Comparison of ENCODE assay signal across 8 cellular contexts in the genomic region with DNA sequence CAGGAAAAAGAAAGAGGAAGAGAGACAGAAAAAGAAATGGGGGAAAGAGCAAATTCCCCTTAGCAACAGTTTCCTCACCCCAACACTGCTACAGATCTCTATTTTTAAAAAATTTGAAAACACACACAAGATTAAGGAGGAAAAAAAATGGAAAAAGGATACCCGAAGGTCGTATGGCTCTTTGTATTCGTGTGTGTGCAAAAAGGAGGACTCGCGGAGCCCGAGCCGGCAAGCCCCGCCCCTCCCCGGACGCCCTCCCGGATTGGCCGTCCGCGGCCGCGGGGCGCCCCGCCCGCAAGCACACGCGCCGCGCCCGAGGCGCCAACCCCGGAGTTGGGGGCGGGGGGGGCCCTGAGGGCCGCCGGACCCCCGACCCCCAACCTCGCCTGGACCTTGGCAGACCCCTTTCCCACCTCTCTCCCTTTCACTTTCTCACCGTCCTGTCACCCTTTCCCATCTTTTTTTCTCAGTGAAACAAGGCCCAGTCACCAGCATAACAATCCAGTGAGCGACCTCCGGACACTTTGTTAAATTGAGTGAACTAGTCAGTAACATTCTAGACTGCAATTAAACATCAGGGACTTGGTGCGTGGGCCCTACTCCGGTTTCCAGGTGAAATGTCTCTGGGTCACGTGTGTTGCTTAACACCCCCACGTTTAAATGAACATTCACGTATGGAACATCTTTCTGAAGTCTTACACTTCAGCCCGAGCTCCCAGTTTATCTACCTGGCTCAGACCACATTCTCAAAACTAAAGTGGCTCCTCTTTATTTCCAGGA. TPM values are rescaled to one million over a fixed set of nuclear protein-coding genes. Genes with fewer than 3 reads are reported as not detected.
DNase-seq lines count a peak whose midpoint lies in the region; ATAC-seq, FAIRE-seq and TF ChIP-seq lines count a peak whose summit lies in the region.

A gene with protein sequence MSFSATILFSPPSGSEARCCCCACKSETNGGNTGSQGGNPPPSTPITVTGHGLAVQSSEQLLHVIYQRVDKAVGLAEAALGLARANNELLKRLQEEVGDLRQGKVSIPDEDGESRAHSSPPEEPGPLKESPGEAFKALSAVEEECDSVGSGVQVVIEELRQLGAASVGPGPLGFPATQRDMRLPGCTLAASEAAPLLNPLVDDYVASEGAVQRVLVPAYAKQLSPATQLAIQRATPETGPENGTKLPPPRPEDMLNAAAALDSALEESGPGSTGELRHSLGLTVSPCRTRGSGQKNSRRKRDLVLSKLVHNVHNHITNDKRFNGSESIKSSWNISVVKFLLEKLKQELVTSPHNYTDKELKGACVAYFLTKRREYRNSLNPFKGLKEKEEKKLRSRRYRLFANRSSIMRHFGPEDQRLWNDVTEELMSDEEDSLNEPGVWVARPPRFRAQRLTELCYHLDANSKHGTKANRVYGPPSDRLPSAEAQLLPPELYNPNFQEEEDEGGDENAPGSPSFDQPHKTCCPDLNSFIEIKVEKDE (minus strand): TSS at position 205 of the 780 bp plus-strand sequence. CDS start 11,120 bp downstream, outside the sequence.

- H3K36me3 ChIP-seq in OCI-LY1 (ENCODE audit: insufficient read depth, low read length) (no peaks in the 10 kb centered on the region), mucosa of descending colon (ENCODE audit: low read depth) (no peaks in the 10 kb centered on the region)

- H3K27ac ChIP-seq in OCI-LY1 (ENCODE audit: low read depth, low read length, poor library complexity, severe bottlenecking): peak within 1 kb of the TSS; percentile 88
- peak within 1 kb of the TSS; percentile 58 for H3K27ac ChIP-seq in epithelial cell of prostate

- H2AFZ ChIP-seq in OCI-LY1 (ENCODE audit: low read length): peak within 1 kb of the TSS; percentile 68

- FAIRE-seq in HTR-8/SVneo (lab: Jason Lieb, UNC): no peak

- peak; percentile 87 for DNase-seq in GM12865 (ENCODE audit: low read depth)
- peak; percentile 64 for DNase-seq in HTR-8/SVneo (ENCODE audit: insufficient read length, low spot score)
- peak; percentile 72 for DNase-seq in activated T-cell treated with anti-CD3 and anti-CD28 coated beads for 1 hour (ENCODE audit: low read depth)
- no peak for DNase-seq in epithelial cell of prostate (ENCODE audit: low read depth, low spot score)
- peak; percentile 89 to 92 (median 90) for DNase-seq in mucosa of descending colon
- DNase-seq in stimulated activated CD8-positive, alpha-beta memory T cell treated with anti-CD3 and anti-CD28 coated beads, Interleukin-4, amount 100 ng/mL, for 1 hour (ENCODE audit: low read depth in 2 of 2, low spot score in 1 of 2): peak; percentile 23 to 59

- no peaks in the 10 kb centered on the region for H3K79me2 ChIP-seq in OCI-LY1 (ENCODE audit: insufficient read depth, low read length)

- peaks cover 9% of the 10 kb centered on the region; the same call in 1 of the 2 replicates for H3F3A ChIP-seq in OCI-LY1 (ENCODE audit: insufficient read depth, low read length)

- H3K4me1 ChIP-seq in OCI-LY1 (ENCODE audit: insufficient read depth, low read length, severe bottlenecking) (peaks cover 46% of the 10 kb centered on the region), mucosa of descending colon (ENCODE audit: low read depth) (peaks cover 7% of the 10 kb centered on the region)

- no peaks in the 10 kb centered on the region for H4K20me1 ChIP-seq in OCI-LY1 (ENCODE audit: insufficient read depth, low read length)

- no peak for TF ChIP-seq CTCF in GM12865 (IDR thresholded peaks at IDR 0.05; ENCODE audit: insufficient read depth, low read depth, low read length, missing control alignments)
- TF ChIP-seq CTCF in OCI-LY1 (IDR thresholded peaks at IDR 0.05; ENCODE audit: low read length): no peak
- no peak for TF ChIP-seq CTCF in mucosa of descending colon (IDR thresholded peaks at IDR 0.05)

- intact Hi-C loops in mucosa of descending colon (cut with DNase I, micrococcal nuclease): no loop called here

- peak within 1 kb of the TSS; percentile 74 for H3K4me3 ChIP-seq in GM12865 (ENCODE audit: low read depth, low read length)
- peak within 1 kb of the TSS; percentile 62 for H3K4me3 ChIP-seq in OCI-LY1 (ENCODE audit: low read depth, low read length, poor library complexity, severe bottlenecking)
- H3K4me3 ChIP-seq in mucosa of descending colon: peak within 1 kb of the TSS; percentile 18

- ATAC-seq in mucosa of descending colon (peak; percentile 72), HG02884 (IDR thresholded peaks at IDR 0.05; ENCODE audit: unreplicated experiment) (no peak)

- H3K9me3 ChIP-seq in OCI-LY1 (ENCODE audit: low read length) (no peaks in the 10 kb centered on the region), mucosa of descending colon (no peaks in the 10 kb centered on the region)

- no peaks in the 10 kb centered on the region for H3K9me2 ChIP-seq in OCI-LY1 (ENCODE audit: low read depth, low read length)

- no peaks in the 10 kb centered on the region for H3K27me3 ChIP-seq in OCI-LY1 (ENCODE audit: insufficient read depth, low read length)

- H3K4me2 ChIP-seq in OCI-LY1 (ENCODE audit: low read length): peak within 1 kb of the TSS; percentile 80

- H3K9ac ChIP-seq in OCI-LY1 (ENCODE audit: low read length): peak within 1 kb of the TSS; percentile 73

RNA-seq across cellular contexts. Expression of the gene that starts here (rescaled TPM):
- 10 to 100 TPM; 11.0 to 16.3 (median 11.8) TPM for total RNA-seq in mucosa of descending colon

Comparison
In these comparisons a context has a peak if more than half of its experiments do, and no peak if none do; other contexts are left out.
1. H3K4me3 ChIP-seq: peak in every context shown above with its lines; median percentile 74 in GM12865; 62 in OCI-LY1; 18 in mucosa of descending colon.